In genomic region chr4:85762204-85762884, GRCh38 we compare ENCODE assay signal across 13 cellular contexts.
DNase-seq lines count a peak whose midpoint lies in the region; ATAC-seq, FAIRE-seq and TF ChIP-seq lines count a peak whose summit lies in the region.
"Had no signal": no experiment of that assay in that cellular context is flagged by ENCODE, and none has a peak within 500 bp of the region (broad histone marks: within the 10 kb centered on the region; RNA-seq: fewer than 3 reads in every experiment).

No MANE protein-coding gene starts in this region.

- H3K4me1 Mint-ChIP-seq in T-helper 2 cell treated with Interferon-gamma antibody and Interleukin-4, amounts not matched to agents 5 μg/mL and 100 μg/mL, for 36 hours (ENCODE audit: low read depth), result no peaks in the 10 kb centered on the region
- no peaks in the 10 kb centered on the region for H3K4me1 Mint-ChIP-seq in activated CD8-positive, alpha-beta memory T cell treated with anti-CD3 and anti-CD28 coated beads, Interleukin-2, amount 10 ng/mL, durations not matched to agents 7 days and 5 days

- no peak for TF ChIP-seq CTCF in pancreas (IDR thresholded peaks at IDR 0.05)

- no peaks in the 10 kb centered on the region for H3K36me3 ChIP-seq in adipocyte (ENCODE audit: control insufficient read depth, insufficient read depth, low read length, severe bottlenecking)
- no peaks in the 10 kb centered on the region for H3K36me3 ChIP-seq in pancreas

- H3K27ac ChIP-seq in pancreas, result peak overlapping the region in 2 of 4 donors; percentile 43 to 69
- H3K27ac ChIP-seq: VCaP had no signal

- H3K4me1 ChIP-seq in adipocyte (ENCODE audit: control insufficient read depth, insufficient read depth, low read length), result peaks cover 44% of the 10 kb centered on the region
- peaks cover 5 to 17% (median 17%) of the 10 kb centered on the region in 3 donors for H3K4me1 ChIP-seq in pancreas

- FAIRE-seq in pancreas (lab: Jason Lieb, UNC), result no peak
- FAIRE-seq: GM12892 had no signal

- H3K4me3 Mint-ChIP-seq in T-helper 2 cell treated with Interferon-gamma antibody and Interleukin-4, amounts not matched to agents 5 μg/mL and 100 μg/mL, for 36 hours, result no peak overlapping the region
- H3K4me3 Mint-ChIP-seq in activated CD8-positive, alpha-beta memory T cell treated with anti-CD3 and anti-CD28 coated beads, Interleukin-2, amount 10 ng/mL, durations not matched to agents 7 days and 5 days, result no peak overlapping the region
- H3K4me3 Mint-ChIP-seq: activated T-cell treated with anti-CD3 and anti-CD28 coated beads, Interleukin-2, amount 50 U/mL, for 4 hours had no signal

- 34 to 37% methylated on average over 6 of the region's 6 CpGs for WGBS in pancreas, 2 donors

- no peak overlapping the region for H3K27ac Mint-ChIP-seq in T-helper 2 cell treated with Interferon-gamma antibody and Interleukin-4, amounts not matched to agents 5 μg/mL and 100 μg/mL, for 36 hours
- no peak overlapping the region for H3K27ac Mint-ChIP-seq in activated CD8-positive, alpha-beta memory T cell treated with anti-CD3 and anti-CD28 coated beads, Interleukin-2, amount 10 ng/mL, durations not matched to agents 7 days and 5 days
- H3K27ac Mint-ChIP-seq: progenitor cell of endocrine pancreas had no signal

- H3K9ac ChIP-seq in adipocyte (ENCODE audit: low read length), result peak overlapping the region; percentile 75

- H3K27me3 ChIP-seq in adipocyte (replicated peaks; ENCODE audit: control insufficient read depth, insufficient read depth, low read length), result no peaks in the 10 kb centered on the region
- no peaks in the 10 kb centered on the region for H3K27me3 ChIP-seq in pancreas

- CTCF ChIA-PET in activated CD8-positive, alpha-beta memory T cell treated with anti-CD3 and anti-CD28 coated beads, Interleukin-2, amount 10 ng/mL, durations not matched to agents 7 days and 5 days (lab: Charles Lee), result no interaction called here

- H3K27me3 Mint-ChIP-seq in T-helper 2 cell treated with Interferon-gamma antibody and Interleukin-4, amounts not matched to agents 5 μg/mL and 100 μg/mL, for 36 hours (ENCODE audit: low read depth), result no peaks in the 10 kb centered on the region
- no peaks in the 10 kb centered on the region for H3K27me3 Mint-ChIP-seq in activated CD8-positive, alpha-beta memory T cell treated with anti-CD3 and anti-CD28 coated beads, Interleukin-2, amount 10 ng/mL, durations not matched to agents 7 days and 5 days
- H3K27me3 Mint-ChIP-seq: progenitor cell of endocrine pancreas had no signal

- no peaks in the 10 kb centered on the region for H3K36me3 Mint-ChIP-seq in T-helper 2 cell treated with Interferon-gamma antibody and Interleukin-4, amounts not matched to agents 5 μg/mL and 100 μg/mL, for 36 hours (ENCODE audit: low read depth)
- H3K36me3 Mint-ChIP-seq in activated CD8-positive, alpha-beta memory T cell treated with anti-CD3 and anti-CD28 coated beads, Interleukin-2, amount 10 ng/mL, durations not matched to agents 7 days and 5 days, result no peaks in the 10 kb centered on the region

- ATAC-seq in pancreas (peak; percentile 59 to 86 (median 78)), GM21367 (IDR thresholded peaks at IDR 0.05; ENCODE audit: unreplicated experiment) (no peak)
- ATAC-seq in activated CD8-positive, alpha-beta memory T cell treated with anti-CD3 and anti-CD28 coated beads, Interleukin-2, amount 10 ng/mL, durations not matched to agents 7 days and 5 days, result no peak
- ATAC-seq: activated T-cell treated with anti-CD3 and anti-CD28 coated beads, Interleukin-2, amount 50 U/mL, for 4 hours had no signal

- intact Hi-C loops in pancreas (cut with DNase I), result no loop called here

- H3K4me3 ChIP-seq in adipocyte (ENCODE audit: low read length) (peak overlapping the region; percentile 60), pancreas (no peak overlapping the region)

- H3K9me3 Mint-ChIP-seq in T-helper 2 cell treated with Interferon-gamma antibody and Interleukin-4, amounts not matched to agents 5 μg/mL and 100 μg/mL, for 36 hours, result no peaks in the 10 kb centered on the region
- H3K9me3 Mint-ChIP-seq in activated CD8-positive, alpha-beta memory T cell treated with anti-CD3 and anti-CD28 coated beads, Interleukin-2, amount 10 ng/mL, durations not matched to agents 7 days and 5 days (ENCODE audit: low read depth), result no peaks in the 10 kb centered on the region
- H3K9me3 Mint-ChIP-seq: activated T-cell treated with anti-CD3 and anti-CD28 coated beads, Interleukin-2, amount 50 U/mL, for 4 hours had no signal

- H3K9me3 ChIP-seq in adipocyte (ENCODE audit: control insufficient read depth, low read length) (no peaks in the 10 kb centered on the region), pancreas (no peaks in the 10 kb centered on the region)

- DNase-seq in AG20443 (ENCODE audit: low spot score) (peak; percentile 63), adipocyte (ENCODE audit: low read depth) (peak; percentile 71), fibroblast of the conjunctiva (ENCODE audit: low read depth) (peak; percentile 76), pancreas (peak in 3 of 6 donors; percentile 23 to 48 (median 29)), COLO668 (lab: John Stamatoyannopoulos, UW; ENCODE audit: unreplicated experiment) (no peak)
- no peak for DNase-seq in T-helper 2 cell treated with Interferon-gamma antibody and Interleukin-4, amounts not matched to agents 5 μg/mL and 100 μg/mL, for 36 hours (ENCODE audit: low spot score)
- DNase-seq in activated CD8-positive, alpha-beta memory T cell treated with anti-CD3 and anti-CD28 coated beads, Interleukin-2, amount 10 ng/mL, durations not matched to agents 7 days and 5 days, result no peak
- DNase-seq: activated T-cell treated with anti-CD3 and anti-CD28 coated beads, Interleukin-2, amount 50 U/mL, for 4 hours; NCI-H2171 had no signal

Comparison
In these comparisons a context has a peak if more than half of its experiments do, and no peak if none do; other contexts are left out.
1. DNase-seq: peak in AG20443 (single experiment), adipocyte (single experiment) and fibroblast of the conjunctiva (single experiment); none in T-helper 2 cell treated with Interferon-gamma antibody and Interleukin-4, amounts not matched to agents 5 μg/mL and 100 μg/mL, for 36 hours (single experiment), activated CD8-positive, alpha-beta memory T cell treated with anti-CD3 and anti-CD28 coated beads, Interleukin-2, amount 10 ng/mL, durations not matched to agents 7 days and 5 days (single experiment) and COLO668 (single experiment).
2. ATAC-seq: peak in pancreas (4 of 4); none in activated CD8-positive, alpha-beta memory T cell treated with anti-CD3 and anti-CD28 coated beads, Interleukin-2, amount 10 ng/mL, durations not matched to agents 7 days and 5 days (single experiment) and GM21367 (single experiment).